Comparison of ENCODE assay signal across 1 cellular context in the genomic region with DNA sequence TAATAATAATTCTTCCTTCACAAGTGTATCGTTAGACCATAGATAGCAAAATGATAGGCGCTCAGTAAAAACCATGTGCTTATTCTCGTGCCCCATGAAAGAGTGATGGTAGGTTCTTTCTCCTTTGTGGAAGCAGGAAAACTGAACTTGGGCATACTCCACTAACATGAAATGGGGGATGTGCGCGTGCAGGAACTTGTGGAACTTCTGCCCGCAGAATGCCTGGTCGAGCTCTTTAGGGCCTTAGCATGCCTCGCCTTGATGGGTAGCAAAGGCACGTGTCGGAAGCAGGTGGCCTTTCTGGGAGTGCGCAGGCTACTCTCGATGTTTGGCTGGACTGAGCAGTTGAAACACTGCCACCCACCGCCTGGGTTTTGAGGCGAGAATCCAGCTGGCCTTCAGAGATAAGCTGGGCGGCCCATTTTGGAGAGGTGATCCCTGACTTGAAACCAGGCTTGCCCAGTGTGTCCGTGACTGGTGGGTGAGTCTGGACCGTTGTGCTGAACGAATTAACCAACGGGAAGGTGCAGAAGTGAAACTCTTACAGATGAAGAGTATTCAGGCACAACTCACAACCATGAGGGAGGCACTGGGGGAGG.
A peak's percentile ranks its signal among the peaks of the same experiment; 100 is the strongest.
TF ChIP-seq lines count a peak whose summit lies in the region.

No MANE protein-coding gene starts in this region.

TF ChIP-seq in K562, 482 proteins besides CTCF, POLR2A, EP300 and RAD21 (continued from another document and continues in another):
- peak; percentile 100 for TF ChIP-seq MGA (IDR thresholded peaks at IDR 0.05)
- no peak for TF ChIP-seq PBX2 (CRISPR knock-in tag; IDR thresholded peaks at IDR 0.05; ENCODE audit: low read depth)
- TF ChIP-seq PBX2 (tag; conservative IDR thresholded peaks at IDR 0.05; ENCODE audit: low read depth), result no peak
- peak; percentile 31 to 62; a peak in 2 of 4 replicates for TF ChIP-seq MAZ (CRISPR knock-in tag; conservative IDR thresholded peaks at IDR 0.05 in 1 of 2, IDR thresholded peaks at IDR 0.05 in 1 of 2)
- TF ChIP-seq ADNP (tag; IDR thresholded peaks at IDR 0.05), result no peak
- TF ChIP-seq RBM15 (IDR thresholded peaks at IDR 0.05; ENCODE audit: insufficient read depth, low read length), result no peak
- TF ChIP-seq, protein P1, sequence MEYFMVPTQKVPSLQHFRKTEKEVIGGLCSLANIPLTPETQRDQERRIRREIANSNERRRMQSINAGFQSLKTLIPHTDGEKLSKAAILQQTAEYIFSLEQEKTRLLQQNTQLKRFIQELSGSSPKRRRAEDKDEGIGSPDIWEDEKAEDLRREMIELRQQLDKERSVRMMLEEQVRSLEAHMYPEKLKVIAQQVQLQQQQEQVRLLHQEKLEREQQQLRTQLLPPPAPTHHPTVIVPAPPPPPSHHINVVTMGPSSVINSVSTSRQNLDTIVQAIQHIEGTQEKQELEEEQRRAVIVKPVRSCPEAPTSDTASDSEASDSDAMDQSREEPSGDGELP (CRISPR knock-in tag; IDR thresholded peaks at IDR 0.05; ENCODE audit: borderline replicate concordance), result peak; percentile 97
- TF ChIP-seq CBFA2T3 (IDR thresholded peaks at IDR 0.05), result peak; percentile 88
- TF ChIP-seq ZNF77 (CRISPR knock-in tag; IDR thresholded peaks at IDR 0.05), result no peak
- TF ChIP-seq ZNF717 (CRISPR knock-in tag; IDR thresholded peaks at IDR 0.05), result no peak
- no peak for TF ChIP-seq NONO (IDR thresholded peaks at IDR 0.05; ENCODE audit: low read depth in 2 of 2, low read length in 1 of 2)
- no peak for TF ChIP-seq ZSCAN29 (IDR thresholded peaks at IDR 0.05)
- no peak for TF ChIP-seq HMGXB4 (CRISPR knock-in tag; IDR thresholded peaks at IDR 0.05)
- no peak for TF ChIP-seq ZNF445 (CRISPR knock-in tag; IDR thresholded peaks at IDR 0.05; ENCODE audit: low read depth)
- TF ChIP-seq EHMT2 (IDR thresholded peaks at IDR 0.05), result 0 out of 2 replicates have a peak, but pooled peaks have one; percentile 40
- TF ChIP-seq THRB (CRISPR knock-in tag; conservative IDR thresholded peaks at IDR 0.05), result no peak
- no peak for TF ChIP-seq ZNF699 (CRISPR knock-in tag; IDR thresholded peaks at IDR 0.05; ENCODE audit: insufficient replicate concordance)
- peak; percentile 55 for TF ChIP-seq SAP30 (IDR thresholded peaks at IDR 0.05; ENCODE audit: borderline replicate concordance, insufficient read depth, low read depth, low read length, poor library complexity, severe bottlenecking)
- TF ChIP-seq PRPF4 (IDR thresholded peaks at IDR 0.05; ENCODE audit: insufficient read depth, low read depth, low read length, poor library complexity, severe bottlenecking), result no peak
- TF ChIP-seq NR2C2 (CRISPR knock-in tag; IDR thresholded peaks at IDR 0.05), result no peak
- peak; percentile 43 for TF ChIP-seq NR2C2 (tag; IDR thresholded peaks at IDR 0.05)
- peak; percentile 72; the same call in 1 of the 2 replicates for TF ChIP-seq SMARCE1 (IDR thresholded peaks at IDR 0.05)
- peak in 1 of 2 experiments; percentile 92; a peak in 2 of 3 replicates for TF ChIP-seq CBX3 (IDR thresholded peaks at IDR 0.05; ENCODE audit: borderline replicate concordance in 1 of 2, low read length in 2 of 2)
- TF ChIP-seq GATAD2A (IDR thresholded peaks at IDR 0.05), result no peak
- TF ChIP-seq, protein P2, sequence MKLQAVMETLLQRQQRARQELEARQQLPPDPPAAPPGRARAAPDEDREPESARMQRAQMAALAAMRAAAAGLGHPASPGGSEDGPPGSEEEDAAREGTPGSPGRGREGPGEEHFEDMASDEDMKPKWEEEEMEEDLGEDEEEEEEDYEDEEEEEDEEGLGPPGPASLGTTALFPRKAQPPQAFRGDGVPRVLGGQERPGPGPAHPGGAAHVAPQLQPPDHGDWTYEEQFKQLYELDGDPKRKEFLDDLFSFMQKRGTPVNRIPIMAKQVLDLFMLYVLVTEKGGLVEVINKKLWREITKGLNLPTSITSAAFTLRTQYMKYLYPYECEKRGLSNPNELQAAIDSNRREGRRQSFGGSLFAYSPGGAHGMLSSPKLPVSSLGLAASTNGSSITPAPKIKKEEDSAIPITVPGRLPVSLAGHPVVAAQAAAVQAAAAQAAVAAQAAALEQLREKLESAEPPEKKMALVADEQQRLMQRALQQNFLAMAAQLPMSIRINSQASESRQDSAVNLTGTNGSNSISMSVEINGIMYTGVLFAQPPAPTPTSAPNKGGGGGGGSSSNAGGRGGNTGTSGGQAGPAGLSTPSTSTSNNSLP (IDR thresholded peaks at IDR 0.05; ENCODE audit: borderline replicate concordance, low read depth, low read length), result no peak
- TF ChIP-seq PRDM10 (IDR thresholded peaks at IDR 0.05; ENCODE audit: partially characterized antibody), result peak; percentile 76
- no peak for TF ChIP-seq NFE2 (IDR thresholded peaks at IDR 0.05; ENCODE audit: low read depth)
